Comparison of ENCODE assay signal across 8 cellular contexts in the genomic region with DNA sequence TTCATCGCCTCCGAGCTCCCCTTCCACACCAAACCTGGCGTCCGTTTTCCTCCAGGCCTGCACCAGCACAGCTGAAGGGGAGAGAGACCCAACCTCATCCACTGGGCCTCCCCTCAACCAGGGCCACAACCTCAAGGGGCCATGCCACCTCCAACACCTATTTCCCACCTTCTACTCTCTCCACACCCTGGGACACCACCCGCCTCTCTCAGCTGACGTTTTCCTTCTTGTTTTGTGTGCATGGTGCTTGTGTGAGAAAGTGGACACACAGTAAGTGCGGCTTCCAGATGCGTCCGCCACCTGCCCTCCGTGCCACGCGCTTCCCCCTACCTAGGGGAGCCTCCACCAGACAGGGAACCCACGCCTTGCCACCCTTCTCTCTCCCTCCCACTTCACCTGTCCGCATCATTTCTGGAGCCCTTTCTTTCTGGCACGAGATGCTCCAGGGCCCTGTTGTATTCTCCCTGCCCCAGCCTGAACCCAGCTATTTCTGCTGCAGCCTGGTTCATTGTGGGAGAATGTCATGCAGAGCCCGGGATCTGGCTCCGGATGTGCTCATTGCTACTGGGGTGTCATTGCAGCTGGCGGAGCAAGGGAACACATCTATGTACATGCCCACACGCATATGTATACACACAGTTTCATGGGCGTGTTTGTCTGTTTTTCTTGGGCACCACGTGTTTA. TPM values are rescaled to one million over a fixed set of nuclear protein-coding genes. Genes with fewer than 3 reads are reported as not detected.
DNase-seq lines count a peak whose midpoint lies in the region; ATAC-seq and TF ChIP-seq lines count a peak whose summit lies in the region.

No MANE protein-coding gene starts in this region.

- TF ChIP-seq CTCF in GM12875 (IDR thresholded peaks at IDR 0.05; ENCODE audit: borderline replicate concordance, insufficient read depth, low read depth, low read length): no peak
- TF ChIP-seq CTCF in WI38 (IDR thresholded peaks at IDR 0.05; ENCODE audit: low read depth, low read length): no peak
- no peak for TF ChIP-seq CTCF in fibroblast of lung (conservative IDR thresholded peaks at IDR 0.05 in 1 of 2, IDR thresholded peaks at IDR 0.05 in 1 of 2; ENCODE audit: low read depth in 1 of 2, low read length in 2 of 2)
- no peak for TF ChIP-seq CTCF in retinal pigment epithelial cell (conservative IDR thresholded peaks at IDR 0.05; ENCODE audit: low read depth, low read length)

- no peak overlapping the region for H2AFZ ChIP-seq in fibroblast of lung (ENCODE audit: low read length)

- H3K9me3 ChIP-seq in fibroblast of lung (ENCODE audit: control insufficient read depth, insufficient read depth, low read depth, low read length): no peaks in the 10 kb centered on the region

- H3K4me3 ChIP-seq in GM12875 (ENCODE audit: low read depth, low read length): peak overlapping the region; percentile 60
- H3K4me3 ChIP-seq in WI38 (ENCODE audit: low read depth, low read length): peak overlapping the region; percentile 59
- H3K4me3 ChIP-seq in fibroblast of lung (replicated peaks in 1 of 4; ENCODE audit: control extremely low read depth in 1 of 4, insufficient read depth in 1 of 4, low read depth in 3 of 4, low read length in 4 of 4): peak overlapping the region; percentile 55 to 65 (median 58)
- peak overlapping the region; percentile 51 for H3K4me3 ChIP-seq in retinal pigment epithelial cell (ENCODE audit: low read length)

- H3K27me3 ChIP-seq in fibroblast of lung (ENCODE audit: control insufficient read depth, insufficient read depth, low read length): peaks cover 2% of the 10 kb centered on the region

- no peak for ATAC-seq in HG03378 (IDR thresholded peaks at IDR 0.05; ENCODE audit: unreplicated experiment)

- peaks cover 36% of the 10 kb centered on the region for H3K79me2 ChIP-seq in fibroblast of lung (ENCODE audit: control insufficient read depth, insufficient read depth, low read length)

- peak overlapping the region; percentile 55 for H3K9ac ChIP-seq in fibroblast of lung (ENCODE audit: insufficient read depth, low read length)

- H3K4me2 ChIP-seq in fibroblast of lung (ENCODE audit: extremely low read depth, insufficient read depth, low read length): peak overlapping the region; percentile 99

- H3K4me1 ChIP-seq in fibroblast of lung (ENCODE audit: control insufficient read depth, extremely low read depth, insufficient read depth, low read length): peaks cover 11% of the 10 kb centered on the region

- DNase-seq in fibroblast of lung (ENCODE audit: low read depth in 2 of 2) (no peak), retinal pigment epithelial cell (ENCODE audit: low read depth) (no peak), NCI-H1105 (lab: John Stamatoyannopoulos, UW) (no peak), NCI-H2171 treated with DMSO at 0.1 percent for 48 hours (lab: John Stamatoyannopoulos, UW) (no peak)
- no peak for DNase-seq in effector CD4-positive, alpha-beta T cell

- peaks cover 2% of the 10 kb centered on the region for H3K36me3 ChIP-seq in fibroblast of lung (ENCODE audit: control insufficient read depth, insufficient read depth, low read length)

- peaks cover 4% of the 10 kb centered on the region for H4K20me1 ChIP-seq in fibroblast of lung (ENCODE audit: control insufficient read depth, extremely low read depth, insufficient read depth, low read length)

- H3K27ac ChIP-seq in fibroblast of lung (ENCODE audit: insufficient read depth, low read length): no peak overlapping the region

RNA-seq across cellular contexts. Expression of a gene that starts 1.3 kb away (rescaled TPM):
- 52.1 and 91.3 TPM in 2 replicates for total RNA-seq in fibroblast of lung
- polyA plus RNA-seq in fibroblast of lung: 485 and 746 TPM in 2 replicates
- 445 and 517 TPM in 2 replicates for polyA plus RNA-seq in fibroblast of lung (2012)
- 949 and 1,023 TPM in 2 replicates for polyA minus RNA-seq in fibroblast of lung (ENCODE audit: low replicate concordance)

RNA-seq across cellular contexts. Expression of a gene that starts 22.8 kb away (rescaled TPM):
- total RNA-seq in fibroblast of lung: under 0.01 and 0.17 TPM in 2 replicates
- polyA plus RNA-seq in fibroblast of lung: 0.09 TPM in 1 of 2 replicates, not detected in the other
- 0.13 TPM in 1 of 2 replicates, not detected in the other for polyA plus RNA-seq in fibroblast of lung (2012)
- not detected in 2 replicates for polyA minus RNA-seq in fibroblast of lung (ENCODE audit: low replicate concordance)

RNA-seq across cellular contexts. Expression of a gene that starts 26.9 kb away (rescaled TPM):
- total RNA-seq in fibroblast of lung: 0.17 TPM in 1 of 2 replicates, not detected in the other
- polyA plus RNA-seq in fibroblast of lung: 0.26 and 0.42 TPM in 2 replicates
- 0.44 and 0.46 TPM in 2 replicates for polyA plus RNA-seq in fibroblast of lung (2012)
- 1.1 TPM in 1 of 2 replicates, not detected in the other for polyA minus RNA-seq in fibroblast of lung (ENCODE audit: low replicate concordance)
